In genomic region chr7:47132471-47132870, GRCh38 we compare ENCODE assay signal across 23 cellular contexts.
DNase-seq lines count a peak whose midpoint lies in the region; ATAC-seq, FAIRE-seq and TF ChIP-seq lines count a peak whose summit lies in the region.
"Had no signal": no experiment of that assay in that cellular context is flagged by ENCODE, and none has a peak within 500 bp of the region (broad histone marks: within the 10 kb centered on the region; RNA-seq: fewer than 3 reads in every experiment).

No MANE protein-coding gene starts in this region.

- no peak for FAIRE-seq in HTR-8/SVneo (lab: Jason Lieb, UNC)

- H3K4me1 ChIP-seq in IMR-90 (ENCODE audit: control insufficient read depth, insufficient read depth, low read length): no peaks in the 10 kb centered on the region
- no peaks in the 10 kb centered on the region for H3K4me1 ChIP-seq in stomach
- H3K4me1 ChIP-seq: BLaER1 had no signal

- no peak overlapping the region for H3K4me3 ChIP-seq in IMR-90 (ENCODE audit: insufficient read depth, low read depth, low read length)
- H3K4me3 ChIP-seq in stomach: no peak overlapping the region
- H3K4me3 ChIP-seq: BLaER1 had no signal

- TF ChIP-seq POLR2A in IMR-90 (IDR thresholded peaks at IDR 0.05; ENCODE audit: low read depth, low read length): no peak
- no peak for TF ChIP-seq POLR2A in stomach (IDR thresholded peaks at IDR 0.05)

- no peak for TF ChIP-seq CTCF in IMR-90 (conservative IDR thresholded peaks at IDR 0.05; ENCODE audit: low read depth, low read length)
- no peak for TF ChIP-seq CTCF in stomach (IDR thresholded peaks at IDR 0.05)

- no peaks in the 10 kb centered on the region for H3K79me1 ChIP-seq in IMR-90 (ENCODE audit: low read depth in 1 of 2, low read length in 2 of 2)

- no peak overlapping the region for H2BK120ac ChIP-seq in IMR-90 (ENCODE audit: low read depth, low read length)

- no peaks in the 10 kb centered on the region for H3K27me3 ChIP-seq in IMR-90 (ENCODE audit: control insufficient read depth, insufficient read depth, low read length)
- no peaks in the 10 kb centered on the region for H3K27me3 ChIP-seq in stomach
- H3K27me3 ChIP-seq: BLaER1 had no signal

- no peak overlapping the region for H4K5ac ChIP-seq in IMR-90 (ENCODE audit: low read depth, low read length)

- H3K18ac ChIP-seq in IMR-90 (ENCODE audit: low read depth, low read length): no peak overlapping the region

- no peak overlapping the region for H2BK15ac ChIP-seq in IMR-90 (ENCODE audit: low read depth, low read length)

- TF ChIP-seq RAD21 in IMR-90 (IDR thresholded peaks at IDR 0.05; ENCODE audit: low read length): no peak

- H3K27ac ChIP-seq in IMR-90 (ENCODE audit: insufficient read depth, low read length) (no peak overlapping the region), stomach (no peak overlapping the region)
- H3K27ac ChIP-seq: BLaER1, HL-60, KMS-11 had no signal

- H4K8ac ChIP-seq in IMR-90 (ENCODE audit: low read depth in 2 of 2, low read length in 2 of 2): no peak overlapping the region

- dilution Hi-C loops in IMR-90 (cut with HindIII; ENCODE audit: low sequenced_read_pairs, unreplicated experiment): no loop called here

- no peak overlapping the region for H2AK9ac ChIP-seq in IMR-90 (replicated peaks; ENCODE audit: low read depth, low read length, poor library complexity)

- POLR2A ChIA-PET in IMR-90 (lab: Charles Lee; ENCODE audit: unreplicated experiment): no interaction called here

- peak; percentile 42; the same call in 1 of the 2 replicates for ATAC-seq in IMR-90 (ENCODE audit: low read depth)

- no peak overlapping the region for H3K4ac ChIP-seq in IMR-90 (ENCODE audit: low read depth, low read length)

- CTCF ChIA-PET in IMR-90 (lab: Yijun Ruan, JAX): no interaction called here

- BruUV-seq in IMR-90 (replicated peaks; lab: Mats Ljungman, UMichigan): no TSS peak

- no CpG with 5 or more reads among the region's 1 CpG for WGBS in IMR-90 (ENCODE audit: extremely low coverage in 2 of 2, insufficient read length in 1 of 2), 2 experiments
- 86 to 100% (median 97%) methylated on average over 1 of the region's 1 CpG for WGBS in stomach, 5 donors

- no peak overlapping the region for H2BK20ac ChIP-seq in IMR-90 (ENCODE audit: low read depth, low read length)

- no peak overlapping the region for H2BK5ac ChIP-seq in IMR-90 (ENCODE audit: low read depth, low read length, poor library complexity, severe bottlenecking)

- in situ Hi-C loops in IMR-90 (cut with MboI; ENCODE audit: low sequenced_read_pairs): no loop called here

- TF ChIP-seq EP300 in stomach (IDR thresholded peaks at IDR 0.05): no peak

- no peak overlapping the region for H3K9ac ChIP-seq in IMR-90 (ENCODE audit: low read depth, low read length)
- H3K9ac ChIP-seq: BLaER1, KMS-11 had no signal

- intact Hi-C loops in IMR-90 (cut with micrococcal nuclease): no loop called here
- intact Hi-C loops in stomach (cut with DNase I; ENCODE audit: low total_unique reads): no loop called here

- H3K9me3 ChIP-seq in IMR-90 (ENCODE audit: control insufficient read depth, insufficient read depth, low read length): no peaks in the 10 kb centered on the region
- no peaks in the 10 kb centered on the region for H3K9me3 ChIP-seq in stomach
- H3K9me3 ChIP-seq: BLaER1 had no signal

- DNase-seq in AG20443 (ENCODE audit: low spot score): peak; percentile 52
- DNase-seq in IMR-90: peak; percentile 21
- DNase-seq in astrocyte of the hippocampus (ENCODE audit: low read depth, low spot score): peak; percentile 24
- peak; percentile 30 for DNase-seq in myocyte (ENCODE audit: low read depth)
- DNase-seq in NCI-H2029 treated with DMSO at 0.1 percent for 48 hours (lab: John Stamatoyannopoulos, UW): no peak
- DNase-seq in stomach: no peak
- no peak for DNase-seq in LoVo (ENCODE audit: low spot score)
- no peak for DNase-seq in HTR-8/SVneo (ENCODE audit: insufficient read length, low spot score)
- DNase-seq: CD4-positive, alpha-beta T cell; DMS153; GDM1; H9; HFFc6; NCI-H187; NCI-H2107; NCI-H446 treated with DMSO at 0.1 percent for 48 hours; NCI-H526 treated with DMSO at 0.1 percent for 48 hours; RPMI8226; SHP77; SW 1271 had no signal

- H3K9me1 ChIP-seq in IMR-90 (ENCODE audit: insufficient read depth, low read length): no peaks in the 10 kb centered on the region

- H3K36me3 ChIP-seq in IMR-90 (ENCODE audit: control insufficient read depth, insufficient read depth, low read length) (no peaks in the 10 kb centered on the region), stomach (no peaks in the 10 kb centered on the region)
- H3K36me3 ChIP-seq: BLaER1 had no signal

- no peak overlapping the region for H3K23ac ChIP-seq in IMR-90 (ENCODE audit: low read depth, low read length)

- no peak overlapping the region for H3K14ac ChIP-seq in IMR-90 (replicated peaks; ENCODE audit: low read depth, low read length)

- H2AK5ac ChIP-seq in IMR-90 (ENCODE audit: low read depth, low read length): no peak overlapping the region

- no peaks in the 10 kb centered on the region for H4K20me1 ChIP-seq in IMR-90 (ENCODE audit: insufficient read depth, low read length)
- H4K20me1 ChIP-seq: BLaER1 had no signal

- H3K4me2 ChIP-seq in IMR-90 (ENCODE audit: low read depth, low read length): no peak overlapping the region
- H3K4me2 ChIP-seq: BLaER1, KMS-11 had no signal

- no peak overlapping the region for H2AFZ ChIP-seq in IMR-90 (replicated peaks; ENCODE audit: low read length, poor library complexity)

- no peak overlapping the region for H3K56ac ChIP-seq in IMR-90 (ENCODE audit: extremely low read depth, insufficient read depth, low read length)

- H4K91ac ChIP-seq in IMR-90 (ENCODE audit: insufficient read depth, low read depth, low read length): no peak overlapping the region

TF ChIP-seq in IMR-90, 13 proteins besides CTCF, POLR2A, EP300 and RAD21:
- TF ChIP-seq MAFK (IDR thresholded peaks at IDR 0.05; ENCODE audit: low read depth, low read length): no peak
- TF ChIP-seq ELK1 (IDR thresholded peaks at IDR 0.05; ENCODE audit: borderline replicate concordance, low read depth, low read length): no peak

Comparison
In these comparisons a context has a peak if more than half of its experiments do, and no peak if none do; other contexts are left out.
1. DNase-seq: peak in AG20443 (single experiment), IMR-90 (single experiment), astrocyte of the hippocampus (single experiment) and myocyte (single experiment); none in NCI-H2029 treated with DMSO at 0.1 percent for 48 hours (single experiment), stomach (single experiment), LoVo (single experiment) and HTR-8/SVneo (single experiment).